30 cellular contexts compared by ENCODE assay signal in the genomic region with DNA sequence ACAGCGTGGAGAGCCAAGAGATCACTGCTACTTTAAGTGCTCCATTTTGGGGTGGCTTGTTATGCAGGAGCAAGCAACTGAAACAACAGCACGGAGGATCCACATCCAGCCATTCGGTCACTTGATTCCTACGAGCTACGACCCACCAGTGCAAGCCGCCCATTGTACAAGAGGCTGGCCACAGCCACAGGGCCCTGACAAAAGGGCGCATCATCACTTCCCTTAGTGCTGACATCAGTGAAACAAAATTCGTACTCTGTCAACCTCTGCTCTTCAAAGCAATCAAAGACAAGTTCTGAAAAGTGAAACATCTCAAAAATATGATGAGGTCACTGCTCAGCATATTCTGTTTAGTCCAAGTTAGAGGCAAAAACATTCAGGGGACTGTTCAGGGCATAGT.
"Had no signal": no experiment of that assay in that cellular context is flagged by ENCODE, and none has a peak within 500 bp of the region (broad histone marks: within the 10 kb centered on the region; RNA-seq: fewer than 3 reads in every experiment).

No MANE protein-coding gene starts in this region.

- DNase-seq: activated CD4-positive, alpha-beta memory T cell treated with anti-CD3 and anti-CD28 coated beads for 36 hours; activated CD4-positive, alpha-beta T cell treated with anti-CD3 and anti-CD28 coated beads, Interleukin-2, amount 10 ng/mL, durations not matched to agents 7 days and 5 days; activated CD8-positive, alpha-beta memory T cell treated with anti-CD3 and anti-CD28 coated beads, Interleukin-2, amount 50 U/mL, for 4 hours; activated gamma-delta T cell; activated naive CD4-positive, alpha-beta T cell treated with Interleukin-2 at 50 U/mL for 16 hours; activated T-cell treated with anti-CD3 and anti-CD28 coated beads for 4 hours; activated T-cell treated with anti-CD3 and anti-CD28 coated beads, Interleukin-2, amount 50 U/mL, for 48 hours; anterior cingulate cortex; Kasumi-1; KBM-7; MG63; MV-4-11; NCI-H1092; NCI-H1436 treated with DMSO at 0.1 percent for 48 hours; NCI-H1694 treated with DMSO at 0.1 percent for 48 hours; NCI-H2029; NCI-H510A; NCI-H526; NCI-H748 treated with DMSO at 0.1 percent for 48 hours; PC-9; SHP77; SJCRH30; T1000 had no signal

- H3K36me3 Mint-ChIP-seq: activated CD4-positive, alpha-beta memory T cell treated with anti-CD3 and anti-CD28 coated beads for 36 hours; activated naive CD4-positive, alpha-beta T cell treated with anti-CD3 and anti-CD28 coated beads, Interleukin-2, amount 50 U/mL, for 72 hours; brain; IgD-negative memory B cell had no signal

- H3K4me1 ChIP-seq: adrenal gland, SJCRH30 had no signal

- H3K9me3 Mint-ChIP-seq: activated CD4-positive, alpha-beta memory T cell treated with anti-CD3 and anti-CD28 coated beads for 36 hours; activated CD4-positive, alpha-beta T cell treated with anti-CD3 and anti-CD28 coated beads, Interleukin-2, amount 10 ng/mL, durations not matched to agents 7 days and 5 days; activated naive CD4-positive, alpha-beta T cell treated with anti-CD3 and anti-CD28 coated beads, Interleukin-2, amount 50 U/mL, for 72 hours; activated T-helper 2 cell treated with anti-CD3 and anti-CD28 coated beads, Interferon-gamma antibody, Interleukin-2, Interleukin-4, amounts not matched to agents 10 μg/mL and 5 μg/mL and 100 μg/mL, durations not matched to agents 14 hours and 24 hours and 36 hours; brain; central memory CD8-positive, alpha-beta T cell; IgD-negative memory B cell had no signal

- H3K36me3 ChIP-seq: adrenal gland, MG63, SJCRH30 had no signal

- H3K4me1 Mint-ChIP-seq: central memory CD8-positive, alpha-beta T cell had no signal

- H3K4me3 ChIP-seq: adrenal gland, MG63, PC-9, SJCRH30, SK-N-MC had no signal

- H3K27me3 ChIP-seq: adrenal gland, MG63, SJCRH30 had no signal

- H3K9me3 ChIP-seq: adrenal gland, MG63, SJCRH30 had no signal

- H3K27ac Mint-ChIP-seq: activated CD4-positive, alpha-beta memory T cell treated with anti-CD3 and anti-CD28 coated beads for 36 hours; activated CD4-positive, alpha-beta T cell treated with anti-CD3 and anti-CD28 coated beads, Interleukin-2, amount 10 ng/mL, durations not matched to agents 7 days and 5 days; activated naive CD4-positive, alpha-beta T cell treated with anti-CD3 and anti-CD28 coated beads, Interleukin-2, amount 50 U/mL, for 72 hours; activated T-helper 2 cell treated with anti-CD3 and anti-CD28 coated beads, Interferon-gamma antibody, Interleukin-2, Interleukin-4, amounts not matched to agents 10 μg/mL and 5 μg/mL and 100 μg/mL, durations not matched to agents 14 hours and 24 hours and 36 hours; brain; IgD-negative memory B cell had no signal

- H3K4me3 Mint-ChIP-seq: activated CD4-positive, alpha-beta memory T cell treated with anti-CD3 and anti-CD28 coated beads for 36 hours; activated CD4-positive, alpha-beta T cell treated with anti-CD3 and anti-CD28 coated beads, Interleukin-2, amount 10 ng/mL, durations not matched to agents 7 days and 5 days; brain; central memory CD8-positive, alpha-beta T cell; IgD-negative memory B cell had no signal

- H3K4me2 ChIP-seq: PC-9 had no signal

- H3K27ac ChIP-seq: adrenal gland, PC-9, SJCRH30, SK-N-MC had no signal

- H2AFZ ChIP-seq: PC-9 had no signal
